Comparison of ENCODE assay signal across 8 cellular contexts in genomic region chr9:136093331-136093986, GRCh38. TPM values are rescaled to one million over a fixed set of nuclear protein-coding genes. Genes with fewer than 3 reads are reported as not detected.
DNase-seq lines count a peak whose midpoint lies in the region; ATAC-seq, FAIRE-seq and TF ChIP-seq lines count a peak whose summit lies in the region.

No MANE protein-coding gene starts in this region.

- peaks cover 68% of the 10 kb centered on the region for H3K4me1 ChIP-seq in lower lobe of right lung
- H3K4me1 ChIP-seq in urinary bladder (ENCODE audit: insufficient read depth) = peaks cover 2% of the 10 kb centered on the region

- H3K27ac Mint-ChIP-seq in activated naive CD4-positive, alpha-beta T cell treated with anti-CD3 and anti-CD28 coated beads, Interleukin-2, amount 50 U/mL, for 24 hours = no peak overlapping the region

- no peaks in the 10 kb centered on the region for H3K9me3 ChIP-seq in lower lobe of right lung

- TF ChIP-seq CTCF in bronchial epithelial cell (IDR thresholded peaks at IDR 0.05; ENCODE audit: insufficient read depth, low read length, severe bottlenecking) = no peak
- no peak for TF ChIP-seq CTCF in lower lobe of right lung (IDR thresholded peaks at IDR 0.05)

- 31% methylated on average over 16 of the region's 16 CpGs for WGBS in urinary bladder

- intact Hi-C loops in lower lobe of right lung (cut with DNase I) = no loop called here

- peaks cover 3% of the 10 kb centered on the region for H3K36me3 ChIP-seq in bronchial epithelial cell (ENCODE audit: control insufficient read depth, insufficient read depth, low read length)
- peaks cover 3% of the 10 kb centered on the region for H3K36me3 ChIP-seq in lower lobe of right lung
- H3K36me3 ChIP-seq in urinary bladder (ENCODE audit: insufficient read depth) = no peaks in the 10 kb centered on the region

- H3K4me3 ChIP-seq in bronchial epithelial cell (ENCODE audit: low read depth, low read length) = peak overlapping the region; percentile 79
- peak overlapping the region; percentile 90 for H3K4me3 ChIP-seq in lower lobe of right lung
- peak overlapping the region; percentile 92 for H3K4me3 ChIP-seq in urinary bladder (ENCODE audit: low read depth, low read length)

- H3K4me3 Mint-ChIP-seq in activated naive CD4-positive, alpha-beta T cell treated with anti-CD3 and anti-CD28 coated beads, Interleukin-2, amount 50 U/mL, for 24 hours = peak overlapping the region; percentile 79

- FAIRE-seq in bronchial epithelial cell (lab: Jason Lieb, UNC) = no peak

- DNase-seq in activated naive CD4-positive, alpha-beta T cell (lab: John Stamatoyannopoulos, UW) = no peak
- DNase-seq in bronchial epithelial cell (ENCODE audit: low read depth) (no peak), lower lobe of right lung (no peak), NCI-H446 treated with DMSO at 0.1 percent for 48 hours (lab: John Stamatoyannopoulos, UW) (no peak), NCI-H2227 treated with DMSO at 0.1 percent for 48 hours (lab: John Stamatoyannopoulos, UW) (no peak), NCI-H2196 (lab: John Stamatoyannopoulos, UW; ENCODE audit: unreplicated experiment) (no peak)

- no peaks in the 10 kb centered on the region for H3K36me3 Mint-ChIP-seq in activated naive CD4-positive, alpha-beta T cell treated with anti-CD3 and anti-CD28 coated beads, Interleukin-2, amount 50 U/mL, for 24 hours

- peaks cover 15% of the 10 kb centered on the region for H3K4me1 Mint-ChIP-seq in activated naive CD4-positive, alpha-beta T cell treated with anti-CD3 and anti-CD28 coated beads, Interleukin-2, amount 50 U/mL, for 24 hours

- H3K27me3 Mint-ChIP-seq in activated naive CD4-positive, alpha-beta T cell treated with anti-CD3 and anti-CD28 coated beads, Interleukin-2, amount 50 U/mL, for 24 hours = no peaks in the 10 kb centered on the region

- H3K27ac ChIP-seq in lower lobe of right lung (peak overlapping the region; percentile 92), urinary bladder (ENCODE audit: low read depth) (peak overlapping the region; percentile 75)

- H3K9me3 Mint-ChIP-seq in activated naive CD4-positive, alpha-beta T cell treated with anti-CD3 and anti-CD28 coated beads, Interleukin-2, amount 50 U/mL, for 24 hours = no peaks in the 10 kb centered on the region

- H3K27me3 ChIP-seq in bronchial epithelial cell (ENCODE audit: control insufficient read depth, insufficient read depth, low read length) (no peaks in the 10 kb centered on the region), lower lobe of right lung (ENCODE audit: low read depth) (no peaks in the 10 kb centered on the region)

- ATAC-seq in lower lobe of right lung = peak; percentile 12 to 42

RNA-seq across cellular contexts. Expression of gene NACC2, which starts 1.6 kb away (rescaled TPM):
- total RNA-seq in bronchial epithelial cell = 7.6 and 14.0 TPM in 2 replicates
- total RNA-seq in lower lobe of right lung = 27.0 TPM
- total RNA-seq in urinary bladder = 14.9 TPM
- polyA plus RNA-seq in urinary bladder = 54.1 TPM

RNA-seq across cellular contexts. Expression of gene TMEM250, which starts 25.2 kb away (rescaled TPM):
- total RNA-seq in bronchial epithelial cell = 67.9 and 78.2 TPM in 2 replicates
- total RNA-seq in lower lobe of right lung = 31.2 TPM
- total RNA-seq in urinary bladder = 13.6 TPM
- 43.1 TPM for polyA plus RNA-seq in urinary bladder
